11 cellular contexts compared by ENCODE assay signal in the genomic region with DNA sequence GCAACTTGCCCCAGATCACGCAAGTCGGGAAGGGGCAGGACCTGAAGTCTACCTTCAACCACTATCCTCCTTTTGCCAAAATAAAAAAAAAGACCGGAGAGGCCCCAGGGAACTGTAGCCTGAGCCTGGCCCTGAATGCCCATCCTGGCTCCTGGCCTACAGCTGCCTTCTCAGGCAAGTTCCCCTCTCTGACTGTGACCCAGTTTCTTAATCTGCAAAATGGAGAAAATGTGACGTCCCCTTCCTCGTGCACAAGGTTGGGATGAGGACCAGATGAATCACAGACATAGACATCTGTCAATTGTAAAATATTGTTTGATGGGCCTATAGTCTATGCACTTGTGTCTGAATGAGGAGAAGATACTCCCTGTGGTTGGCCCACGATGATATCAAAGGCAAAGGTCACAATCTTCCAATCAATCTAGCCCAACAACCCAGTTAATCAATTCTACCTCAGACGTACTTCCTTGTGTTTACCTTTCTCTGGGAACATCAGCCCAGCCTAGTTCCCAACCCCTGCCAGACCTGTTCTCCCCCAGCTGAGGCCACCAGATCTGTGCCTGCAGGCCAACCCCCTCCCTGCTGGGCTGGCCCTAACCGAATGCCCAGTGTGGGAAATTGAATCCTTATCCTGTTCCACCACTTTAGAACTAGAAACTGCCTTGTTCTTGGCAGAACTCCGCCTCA.
DNase-seq lines count a peak whose midpoint lies in the region; ATAC-seq and TF ChIP-seq lines count a peak whose summit lies in the region.
"Had no signal": no experiment of that assay in that cellular context is flagged by ENCODE, and none has a peak within 500 bp of the region (broad histone marks: within the 10 kb centered on the region; RNA-seq: fewer than 3 reads in every experiment).

No MANE protein-coding gene starts in this region.

- H3K4me2 ChIP-seq in hepatocyte, result peak overlapping the region; percentile 50
- H3K4me2 ChIP-seq: KMS-11 had no signal

- no peak for TF ChIP-seq CTCF in RWPE2 (IDR thresholded peaks at IDR 0.05; ENCODE audit: poor library complexity, severe bottlenecking)
- no peak for TF ChIP-seq CTCF in hepatocyte (IDR thresholded peaks at IDR 0.05; ENCODE audit: poor library complexity)
- no peak for TF ChIP-seq CTCF in psoas muscle (IDR thresholded peaks at IDR 0.05)
- TF ChIP-seq CTCF in lower leg skin (IDR thresholded peaks at IDR 0.05), result no peak

- H3K9me3 ChIP-seq in RWPE2 (ENCODE audit: severe bottlenecking), result peaks cover 2% of the 10 kb centered on the region
- peaks cover 7% of the 10 kb centered on the region for H3K9me3 ChIP-seq in hepatocyte (ENCODE audit: low read depth)
- H3K9me3 ChIP-seq in psoas muscle, result peaks cover 5% of the 10 kb centered on the region

- H2AFZ ChIP-seq in hepatocyte, result no peak overlapping the region

- no peaks in the 10 kb centered on the region for H4K20me1 ChIP-seq in hepatocyte (ENCODE audit: insufficient read depth, poor library complexity, severe bottlenecking)

- H3K27ac ChIP-seq in RWPE2 (ENCODE audit: poor library complexity, severe bottlenecking) (peak overlapping the region; percentile 73), hepatocyte (peak overlapping the region; percentile 96), psoas muscle (peak overlapping the region; percentile 95)
- H3K27ac ChIP-seq: KMS-11 had no signal

- ATAC-seq in RWPE2 (ENCODE audit: low read depth) (no peak), psoas muscle (peak; percentile 47 to 69 (median 56))

- no peaks in the 10 kb centered on the region for H3K79me2 ChIP-seq in hepatocyte

- TF ChIP-seq POLR2A in lower leg skin (IDR thresholded peaks at IDR 0.05), result no peak

- 64% methylated on average over 9 of the region's 9 CpGs for WGBS in hepatocyte (ENCODE audit: low lambda C conversion rate, missing lambda C conversion rate)
- WGBS in psoas muscle, 3 donors, result 23 to 43% (median 30%) methylated on average over 9 of the region's 9 CpGs
- WGBS in lower leg skin, 2 donors, result 53 to 54% methylated on average over 9 of the region's 9 CpGs

- H3K4me1 ChIP-seq in RWPE2 (ENCODE audit: insufficient read depth, poor library complexity, severe bottlenecking) (peaks cover 36% of the 10 kb centered on the region), hepatocyte (ENCODE audit: insufficient read depth) (peaks cover 35% of the 10 kb centered on the region), psoas muscle (peaks cover 36% of the 10 kb centered on the region)

- H3K4me3 ChIP-seq in RWPE2 (ENCODE audit: severe bottlenecking) (no peak overlapping the region), hepatocyte (no peak overlapping the region), psoas muscle (peak overlapping the region; percentile 15), lower leg skin (ENCODE audit: low read depth, poor library complexity, severe bottlenecking) (no peak overlapping the region)

- intact Hi-C loops in psoas muscle (cut with DNase I) (loop anchor here (5.0 to 10.0 kb wide), 6 partner anchors 68 to 417 kb away; partner anchors contain the start of gene ADAM10 (in 2 of the 2)), lower leg skin (cut with DNase I; ENCODE audit: low total_unique reads) (no loop called here)

- DNase-seq in DMS53 (lab: John Stamatoyannopoulos, UW) (peak; percentile 69), RWPE2 (ENCODE audit: low spot score) (no peak), hepatocyte (ENCODE audit: low spot score) (peak; percentile 45), psoas muscle (peak; percentile 47 to 83), DMS153 (lab: John Stamatoyannopoulos, UW) (no peak), SKM-1 (lab: John Stamatoyannopoulos, UW; ENCODE audit: unreplicated experiment) (no peak), NCI-H526 treated with DMSO at 0.1 percent for 48 hours (lab: John Stamatoyannopoulos, UW) (no peak), lower leg skin (ENCODE audit: low spot score in 2 of 2) (no peak)
- DNase-seq: anterior cingulate cortex; stimulated activated CD4-positive, alpha-beta T cell treated with anti-CD3 and anti-CD28 coated beads, Interleukin-12 subunit alpha, Interleukin-12 subunit beta, amount 100 ng/mL, for 4 hours had no signal

- H3K9me2 ChIP-seq in hepatocyte (replicated peaks; ENCODE audit: insufficient read depth), result no peaks in the 10 kb centered on the region

- H3K36me3 ChIP-seq in RWPE2 (ENCODE audit: low read depth), result no peaks in the 10 kb centered on the region
- H3K36me3 ChIP-seq in hepatocyte (replicated peaks; ENCODE audit: insufficient read depth, low read depth), result no peaks in the 10 kb centered on the region
- no peaks in the 10 kb centered on the region for H3K36me3 ChIP-seq in psoas muscle (ENCODE audit: insufficient read depth in 1 of 2, low read depth in 1 of 2)

- H3K27me3 ChIP-seq in RWPE2 (ENCODE audit: insufficient read depth, poor library complexity, severe bottlenecking) (no peaks in the 10 kb centered on the region), hepatocyte (no peaks in the 10 kb centered on the region), psoas muscle (ENCODE audit: insufficient read depth in 3 of 3, low read length in 2 of 3) (no peaks in the 10 kb centered on the region)

Comparison
In these comparisons a context has a peak if more than half of its experiments do, and no peak if none do; other contexts are left out.
1. DNase-seq: peak in DMS53 (single experiment), hepatocyte (single experiment) and psoas muscle (2 of 2); none in RWPE2 (single experiment), DMS153 (single experiment), SKM-1 (single experiment), NCI-H526 treated with DMSO at 0.1 percent for 48 hours (single experiment) and lower leg skin (0 of 2).
2. Peak in every context shown above with its lines, with median percentiles within 50 percentile points of each other: H3K27ac ChIP-seq.